ENCODE assay signal across 29 cellular contexts in the genomic region with DNA sequence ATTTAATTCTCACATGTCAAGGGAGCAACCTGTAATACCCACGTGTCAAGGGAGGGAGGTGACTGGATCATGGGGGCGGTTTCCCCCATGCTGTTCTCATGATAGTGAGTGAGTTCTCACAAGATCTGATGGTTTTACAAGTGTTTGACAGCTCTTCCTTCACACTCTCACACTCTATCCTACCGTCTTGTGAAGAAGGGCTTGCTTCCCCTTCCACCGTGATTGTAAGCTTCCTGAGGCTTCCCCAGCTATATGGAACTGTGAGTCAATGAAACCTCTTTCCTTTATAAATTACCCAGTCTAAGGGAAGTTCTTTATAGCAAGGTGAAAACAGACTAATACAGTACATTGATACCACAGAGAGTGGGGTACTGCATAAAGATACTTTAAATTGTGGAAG.
"Had no signal": no experiment of that assay in that cellular context is flagged by ENCODE, and none has a peak within 500 bp of the region (broad histone marks: within the 10 kb centered on the region; RNA-seq: fewer than 3 reads in every experiment).

No MANE protein-coding gene starts in this region.

- H3K9me3 ChIP-seq: adrenal gland, body of pancreas had no signal

- H3K4me3 ChIP-seq: adrenal gland, ascending aorta, body of pancreas, breast epithelium, cardiac muscle cell had no signal

- H3K36me3 ChIP-seq: adrenal gland, ascending aorta, brain microvascular endothelial cell, breast epithelium, cardiac muscle cell had no signal

- H3K27ac ChIP-seq: adrenal gland, ascending aorta, body of pancreas, brain microvascular endothelial cell, breast epithelium, cardiac muscle cell had no signal

- H3K4me1 ChIP-seq: adrenal gland, ascending aorta, body of pancreas, breast epithelium had no signal

- DNase-seq: activated effector memory CD4-positive, alpha-beta T cell treated with anti-CD3 and anti-CD28 coated beads, Interleukin-2, amount 50 U/mL, for 16 hours; activated effector memory CD4-positive, alpha-beta T cell treated with Interleukin-2 at 50 U/mL for 16 hours; activated gamma-delta T cell; activated gamma-delta T cell treated with Interleukin-2 at 50 U/mL for 16 hours; activated naive CD4-positive, alpha-beta T cell; activated naive CD4-positive, alpha-beta T cell treated with anti-CD3 and anti-CD28 coated beads for 36 hours; activated naive CD4-positive, alpha-beta T cell treated with anti-CD3 and anti-CD28 coated beads, Interleukin-2, amount 10 ng/mL, durations not matched to agents 7 days and 5 days; activated naive CD4-positive, alpha-beta T cell treated with anti-CD3 and anti-CD28 coated beads, Interleukin-2, amount 50 U/mL, for 16 hours; activated naive CD4-positive, alpha-beta T cell treated with Interleukin-2 at 50 U/mL for 16 hours; activated naive CD8-positive, alpha-beta T cell treated with anti-CD3 and anti-CD28 coated beads for 36 hours; activated naive CD8-positive, alpha-beta T cell treated with anti-CD3 and anti-CD28 coated beads, Interleukin-2, amount 10 ng/mL, durations not matched to agents 7 days and 5 days; activated naive CD8-positive, alpha-beta T cell treated with anti-CD3 and anti-CD28 coated beads, Interleukin-2, amount 50 U/mL, for 24 hours; activated T-cell treated with anti-CD3 and anti-CD28 coated beads, Interleukin-2, amount 50 U/mL, for 24 hours; activated T-cell treated with anti-CD3 and anti-CD28 coated beads, Interleukin-2, amount 50 U/mL, for 4 hours; activated T-cell treated with anti-CD3 and anti-CD28 coated beads, Interleukin-2, amount 50 U/mL, for 48 hours; activated T-cell treated with anti-CD3 and anti-CD28 coated beads, Interleukin-2, amount 50 U/mL, for 72 hours; adrenal gland; amniotic stem cell; amygdala; anterior cingulate cortex; aorta; body of pancreas; brain microvascular endothelial cell; caudate nucleus; central memory CD4-positive, alpha-beta T cell; cerebellar nuclear complex had no signal
